ENCODE assay signal across 8 cellular contexts in genomic region chr13:33678906-33679657, GRCh38.
DNase-seq lines count a peak whose midpoint lies in the region; ATAC-seq and TF ChIP-seq lines count a peak whose summit lies in the region.

No MANE protein-coding gene starts in this region.

- POLR2A ChIA-PET in MCF 10A (lab: Yijun Ruan, JAX) = interaction anchor here (0.8 to 1.9 kb wide), 6 partner anchors 16 to 133 kb away, joined by 3 to 13 read pairs (median 4); no protein-coding TSS in a partner anchor

- H3K36me3 Mint-ChIP-seq in MCF 10A (ENCODE audit: insufficient read depth, unreplicated experiment) = no peaks in the 10 kb centered on the region

- TF ChIP-seq CTCF in MCF 10A (IDR thresholded peaks at IDR 0.05; ENCODE audit: unreplicated experiment) = no peak

- intact Hi-C loops in MCF 10A (cut with micrococcal nuclease) = no loop called here

- CTCF ChIA-PET in MCF 10A (lab: Yijun Ruan, JAX) = interaction anchor here (0.7 to 2.2 kb wide), 5 partner anchors 8 to 1297 kb away, joined by 3 to 7 read pairs (median 4); no protein-coding TSS in a partner anchor

- H3K4me1 Mint-ChIP-seq in MCF 10A (ENCODE audit: insufficient read depth, unreplicated experiment) = peaks cover 32% of the 10 kb centered on the region

- no peak overlapping the region for H3K27ac Mint-ChIP-seq in MCF 10A (ENCODE audit: low read depth, unreplicated experiment)

- H3K27me3 Mint-ChIP-seq in MCF 10A (ENCODE audit: insufficient read depth, unreplicated experiment) = no peaks in the 10 kb centered on the region

- ATAC-seq in HG03280 (IDR thresholded peaks at IDR 0.05; ENCODE audit: unreplicated experiment) = peak; percentile 88

- no TSS peak for BruUV-seq in MCF 10A (replicated peaks; lab: Mats Ljungman, UMichigan)

- TF ChIP-seq POLR2A in GM19099 (IDR thresholded peaks at IDR 0.05; ENCODE audit: extremely low read depth, insufficient read length, low read depth) = peak; percentile 77

- in situ Hi-C loops in ACHN (cut with HindIII; ENCODE audit: low pct_ligation_motif_present, low pct_unique_long_range_greater_than_20kb, low sequenced_read_pairs) = no loop called here

- DNase-seq in ACHN (peak; percentile 7), T-helper 22 cell (ENCODE audit: low read depth) (peak; percentile 40), MCF 10A (ENCODE audit: unreplicated experiment) (peak; percentile 94), lung microvascular endothelial cell (ENCODE audit: low read depth in 2 of 2) (peak; percentile 97 to 98), NCI-H2107 treated with DMSO at 0.1 percent for 48 hours (lab: John Stamatoyannopoulos, UW; ENCODE audit: unreplicated experiment) (no peak)
- peak; percentile 51 for DNase-seq in stimulated activated CD8-positive, alpha-beta memory T cell treated with anti-CD3 and anti-CD28 coated beads, Interleukin-4, amount 100 ng/mL, for 24 hours (ENCODE audit: low read depth)

- H3K9me3 Mint-ChIP-seq in MCF 10A (ENCODE audit: unreplicated experiment) = no peaks in the 10 kb centered on the region

- no peak overlapping the region for H3K4me3 Mint-ChIP-seq in MCF 10A (ENCODE audit: unreplicated experiment)
